In the genomic region with DNA sequence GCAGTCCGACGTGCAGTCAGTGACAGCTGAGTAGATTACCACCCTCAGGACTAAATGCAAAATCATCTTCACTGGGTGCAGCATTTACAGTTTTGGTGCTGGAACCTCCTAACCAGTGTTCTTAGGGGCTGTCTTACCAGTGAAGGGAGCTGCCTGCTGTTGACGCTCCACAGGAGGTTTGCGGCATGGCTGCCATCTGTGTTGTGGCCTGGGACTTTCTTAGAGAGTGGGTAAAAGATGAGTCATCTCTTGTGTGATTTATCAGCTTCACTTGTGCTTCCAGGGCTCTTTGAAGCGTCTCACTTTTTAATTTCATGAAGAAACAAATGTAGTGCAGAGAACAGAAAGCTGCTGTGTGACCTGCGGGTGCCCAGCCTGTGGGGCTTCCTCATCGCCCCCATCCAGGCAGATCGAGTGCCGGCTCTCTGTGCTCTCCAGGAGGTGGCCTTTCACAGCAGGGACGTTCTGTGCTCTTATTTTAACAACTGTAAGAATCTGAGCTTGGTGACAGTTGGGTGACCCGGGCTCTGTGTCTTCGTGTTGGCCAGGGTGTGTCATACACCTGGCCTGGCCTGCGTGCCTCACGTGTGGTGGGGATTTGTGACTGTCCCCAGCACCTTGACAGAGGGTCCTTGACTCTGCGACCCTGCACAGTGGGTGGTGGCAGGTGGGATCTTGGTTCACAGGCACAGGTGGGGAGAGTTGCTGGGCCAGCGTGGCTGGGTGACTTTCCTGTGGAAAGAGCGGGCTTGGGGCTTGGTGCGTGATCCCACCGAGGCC, we compare ENCODE assay signal across 8 cellular contexts. TPM values are rescaled to one million over a fixed set of nuclear protein-coding genes. Genes with fewer than 3 reads are reported as not detected.
DNase-seq lines count a peak whose midpoint lies in the region; ATAC-seq and TF ChIP-seq lines count a peak whose summit lies in the region.

No MANE protein-coding gene starts in this region.

- H3K27me3 ChIP-seq in adrenal gland, result no peaks in the 10 kb centered on the region

- H3K9me3 ChIP-seq in adrenal gland (replicated peaks in 1 of 3) (no peaks in the 10 kb centered on the region), mesodermal cell (ENCODE audit: control insufficient read depth, low read length) (no peaks in the 10 kb centered on the region)

- H3K4me1 ChIP-seq in adrenal gland (replicated peaks in 1 of 2), result peaks cover 11 to 28% of the 10 kb centered on the region in 2 donors
- peaks cover 55% of the 10 kb centered on the region for H3K4me1 ChIP-seq in mesodermal cell (ENCODE audit: control insufficient read depth, insufficient read depth, low read length, poor library complexity, severe bottlenecking)

- H3K4me3 ChIP-seq in adrenal gland, result no peak overlapping the region
- H3K4me3 ChIP-seq in mesodermal cell (ENCODE audit: extremely low read depth, insufficient read depth, low read length, poor library complexity, severe bottlenecking), result no peak overlapping the region

- H3K36me3 ChIP-seq in adrenal gland (replicated peaks in 1 of 2) (no peaks in the 10 kb centered on the region), mesodermal cell (ENCODE audit: control insufficient read depth, insufficient read depth, low read length) (no peaks in the 10 kb centered on the region)

- no peaks in the 10 kb centered on the region for H3K27me3 Mint-ChIP-seq in T-helper 1 cell treated with Interleukin-12 subunit alpha and Interleukin-12 subunit beta and Interleukin-4 antibody, amounts not matched to agents 30 μg/mL and 1 μg/mL, for 36 hours (ENCODE audit: low read depth)

- WGBS in adrenal gland, 4 donors, result 51 to 61% (median 57%) methylated on average over 14 to 19 of the region's 19 CpGs
- 89 to 91% methylated on average over 16 to 17 of the region's 19 CpGs for WGBS in mesodermal cell (ENCODE audit: insufficient coverage in 2 of 2), 2 experiments

- DNase-seq in COLO668 (lab: John Stamatoyannopoulos, UW; ENCODE audit: unreplicated experiment), result peak; percentile 7
- DNase-seq in adrenal gland, result peak in 6 of 7 donors; percentile 57 to 77 (median 60)
- DNase-seq in stimulated activated CD8-positive, alpha-beta memory T cell treated with anti-CD3 and anti-CD28 coated beads, Interleukin-7, amount 100 ng/mL, for 48 hours (ENCODE audit: extremely low read depth in 1 of 2, low read depth in 1 of 2), result peak; percentile 63 to 90
- DNase-seq in NCI-H1436 treated with DMSO at 0.1 percent for 48 hours (lab: John Stamatoyannopoulos, UW), result no peak

- H3K9me3 Mint-ChIP-seq in T-helper 1 cell treated with Interleukin-12 subunit alpha and Interleukin-12 subunit beta and Interleukin-4 antibody, amounts not matched to agents 30 μg/mL and 1 μg/mL, for 36 hours, result no peaks in the 10 kb centered on the region

- peak overlapping the region; percentile 81 for H3K4me3 Mint-ChIP-seq in T-helper 1 cell treated with Interleukin-12 subunit alpha and Interleukin-12 subunit beta and Interleukin-4 antibody, amounts not matched to agents 30 μg/mL and 1 μg/mL, for 36 hours

- no peak for TF ChIP-seq POLR2A in adrenal gland (IDR thresholded peaks at IDR 0.05)

- H3K27ac Mint-ChIP-seq in T-helper 1 cell treated with Interleukin-12 subunit alpha and Interleukin-12 subunit beta and Interleukin-4 antibody, amounts not matched to agents 30 μg/mL and 1 μg/mL, for 36 hours, result peak overlapping the region; percentile 96

- H3K4me1 Mint-ChIP-seq in T-helper 1 cell treated with Interleukin-12 subunit alpha and Interleukin-12 subunit beta and Interleukin-4 antibody, amounts not matched to agents 30 μg/mL and 1 μg/mL, for 36 hours (ENCODE audit: low read depth), result peaks cover 65% of the 10 kb centered on the region

- TF ChIP-seq CTCF in adrenal gland (IDR thresholded peaks at IDR 0.05), result no peak

- peak overlapping the region in 2 of 5 donors; percentile 47 to 49 for H3K27ac ChIP-seq in adrenal gland
- peak overlapping the region; percentile 80 for H3K27ac ChIP-seq in mesodermal cell (ENCODE audit: low read depth, low read length, severe bottlenecking)

- peaks cover 39% of the 10 kb centered on the region for H3K36me3 Mint-ChIP-seq in T-helper 1 cell treated with Interleukin-12 subunit alpha and Interleukin-12 subunit beta and Interleukin-4 antibody, amounts not matched to agents 30 μg/mL and 1 μg/mL, for 36 hours (ENCODE audit: low read depth)

- intact Hi-C loops in adrenal gland (cut with DNase I), result no loop called here

- ATAC-seq in GM19468 (IDR thresholded peaks at IDR 0.05; ENCODE audit: extremely low read depth, unreplicated experiment) (peak; percentile 48), HG03571 (IDR thresholded peaks at IDR 0.05; ENCODE audit: unreplicated experiment) (peak; percentile 87)

RNA-seq across cellular contexts. Expression of a gene that starts 24.3 kb away (rescaled TPM):
- under 1 TPM in 2 of 8 donors, not detected in 6; 0.07 to 0.14 TPM for total RNA-seq in adrenal gland
- under 1 TPM in 2 of 3 donors, not detected in 1; 0.08 to 0.20 TPM for polyA plus RNA-seq in adrenal gland
- not detected for polyA plus RNA-seq in mesodermal cell (2013, experiment 1 of 2)
- polyA plus RNA-seq in mesodermal cell (2013, experiment 2 of 2), result 0.15 TPM
